Comparison of ENCODE assay signal across 8 cellular contexts in the genomic region with DNA sequence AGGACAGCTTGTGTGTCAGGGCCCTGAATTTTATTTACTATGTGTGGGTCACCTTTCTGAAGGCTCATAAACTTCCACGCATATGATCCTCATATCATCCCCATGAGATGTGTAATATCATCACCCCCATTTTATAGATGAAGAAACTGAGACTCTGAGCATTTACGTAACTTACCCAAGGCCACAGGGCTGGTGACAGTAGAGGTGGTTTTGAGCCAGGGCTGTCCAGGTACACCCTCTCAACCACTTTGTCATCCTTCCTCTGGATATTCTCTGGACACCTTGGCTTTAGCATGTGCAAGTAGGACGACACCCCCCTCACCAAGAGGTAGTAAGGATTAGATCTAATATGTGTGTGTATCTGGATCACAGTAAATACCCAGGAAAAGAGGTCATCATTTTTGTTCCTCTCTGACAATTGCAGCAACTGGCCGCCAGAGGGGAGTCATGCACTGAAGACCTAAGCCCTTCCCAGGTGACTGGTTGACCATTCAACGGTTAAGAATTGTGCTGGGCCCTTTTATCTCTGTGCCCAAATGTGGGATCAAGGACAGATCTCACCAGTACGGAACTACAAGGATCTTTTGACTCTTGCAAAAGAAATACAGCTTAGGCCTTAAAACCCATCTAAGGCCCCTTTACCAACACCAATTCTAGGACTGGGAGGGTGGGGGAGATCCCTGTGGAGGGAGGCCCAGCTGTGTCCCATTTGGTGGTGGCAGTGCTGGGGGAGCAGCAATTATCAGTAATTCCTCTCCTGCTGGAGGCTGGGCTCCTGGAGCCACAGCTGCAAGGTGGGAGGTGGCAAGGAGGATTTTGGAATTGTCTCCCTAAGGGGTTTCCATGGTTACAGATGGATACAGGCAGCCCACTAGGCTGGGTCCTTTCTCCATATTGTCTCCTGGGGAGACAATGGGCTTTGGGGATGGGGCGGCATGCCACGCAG. TPM values are rescaled to one million over a fixed set of nuclear protein-coding genes. Genes with fewer than 3 reads are reported as not detected.
DNase-seq lines count a peak whose midpoint lies in the region; ATAC-seq and TF ChIP-seq lines count a peak whose summit lies in the region.

No MANE protein-coding gene starts in this region.

- no peak overlapping the region for H4K5ac ChIP-seq in H9 (ENCODE audit: insufficient read length, low read depth, low read length)

- no peak overlapping the region for H2BK12ac ChIP-seq in H9 (ENCODE audit: insufficient read length, low read depth, low read length)

- no peaks in the 10 kb centered on the region for H3K79me1 ChIP-seq in H9 (ENCODE audit: insufficient read depth, low read depth, low read length, poor library complexity, severe bottlenecking)

- no peak overlapping the region for H2AFZ ChIP-seq in H9 (ENCODE audit: low read length)

- peak; percentile 81 to 84 for ATAC-seq in lower lobe of right lung
- no peak for ATAC-seq in GM18907 (IDR thresholded peaks at IDR 0.05; ENCODE audit: unreplicated experiment)

- H3T11ph ChIP-seq in H9 (ENCODE audit: low read length) = no peak overlapping the region

- H4K8ac ChIP-seq in H9 (replicated peaks; ENCODE audit: insufficient read length, low read depth, low read length) = no peak overlapping the region

- no CpG with 5 or more reads among the region's 8 CpGs for WGBS in H9 (ENCODE audit: extremely low coverage, insufficient read length, low lambda C conversion rate)

- H3K4me3 Mint-ChIP-seq in H9 = no peak overlapping the region

- peaks cover 13% of the 10 kb centered on the region in 2 experiments for H3K4me1 Mint-ChIP-seq in H9

- H2BK15ac ChIP-seq in H9 (ENCODE audit: low read depth, low read length) = no peak overlapping the region

- peak; percentile 62 to 64 for DNase-seq in AML-193 (lab: John Stamatoyannopoulos, UW)
- DNase-seq in H9 = peak; percentile 81
- DNase-seq in NCI-H510A treated with DMSO at 0.1 percent for 48 hours (lab: John Stamatoyannopoulos, UW) = peak; percentile 74
- peak; percentile 70 for DNase-seq in activated CD4-positive, alpha-beta T cell treated with anti-CD3 and anti-CD28 coated beads, Interleukin-2, amount 50 U/mL, for 1 hour
- DNase-seq in ecto neural progenitor cell (ENCODE audit: low spot score) = peak; percentile 82
- DNase-seq in lower lobe of right lung = peak; percentile 77
- peak; percentile 59 for DNase-seq in stimulated activated CD8-positive, alpha-beta memory T cell treated with anti-CD3 and anti-CD28 coated beads, Interleukin-4, amount 100 ng/mL, for 24 hours (ENCODE audit: low read depth)

- no peaks in the 10 kb centered on the region for H4K20me1 ChIP-seq in H9 (ENCODE audit: control insufficient read depth, insufficient read depth, insufficient read length)

- no peaks in the 10 kb centered on the region for H3K9me3 ChIP-seq in H9 (ENCODE audit: control insufficient read depth, low read depth, low read length)
- H3K9me3 ChIP-seq in lower lobe of right lung = no peaks in the 10 kb centered on the region

- H3K27ac ChIP-seq in H9 (ENCODE audit: insufficient read length, low read depth, low read length) = no peak overlapping the region
- no peak overlapping the region for H3K27ac ChIP-seq in lower lobe of right lung

- no peak overlapping the region for H3K14ac ChIP-seq in H9 (ENCODE audit: insufficient read depth, low read length)

- no peak overlapping the region for H3K9ac ChIP-seq in H9 (ENCODE audit: extremely low read depth, insufficient read length, low read length)

- H3K36me3 ChIP-seq in lower lobe of right lung = no peaks in the 10 kb centered on the region

- H3K4ac ChIP-seq in H9 (ENCODE audit: low read depth, low read length) = no peak overlapping the region

- no peak overlapping the region for H2BK120ac ChIP-seq in H9 (ENCODE audit: low read depth, low read length, poor library complexity, severe bottlenecking)

- H3K23me2 ChIP-seq in H9 (ENCODE audit: insufficient read length, low read depth, low read length, poor library complexity, severe bottlenecking) = no peaks in the 10 kb centered on the region

- H3K4me2 ChIP-seq in H9 (ENCODE audit: insufficient read depth, insufficient read length, low read length) = no peak overlapping the region

- no peak overlapping the region for H2BK5ac ChIP-seq in H9 (ENCODE audit: insufficient read length, low read length)

- TF ChIP-seq CTCF in H9 (conservative IDR thresholded peaks at IDR 0.05) (peak; percentile 96), lower lobe of right lung (IDR thresholded peaks at IDR 0.05) (peak; percentile 93)

- H3K27me3 Mint-ChIP-seq in H9 (ENCODE audit: low read depth) = peaks cover 7% of the 10 kb centered on the region

- H2AK5ac ChIP-seq in H9 (ENCODE audit: insufficient read length, low read length) = no peak overlapping the region

- no peak overlapping the region for H3K18ac ChIP-seq in H9 (ENCODE audit: insufficient read length, low read depth, low read length)

- H4K91ac ChIP-seq in H9 (ENCODE audit: insufficient read length, low read depth, low read length) = no peak overlapping the region

- H3K4me1 ChIP-seq in H9 (ENCODE audit: insufficient read depth, low read length) (no peaks in the 10 kb centered on the region), lower lobe of right lung (peaks cover 45% of the 10 kb centered on the region)

- no peaks in the 10 kb centered on the region for H3K36me3 Mint-ChIP-seq in H9 (ENCODE audit: insufficient read depth in 1 of 3, low read depth in 3 of 3)

- intact Hi-C loops in lower lobe of right lung (cut with DNase I) = loop anchor here (5.0 kb wide), 1 partner anchor 93 kb away; no protein-coding TSS in a partner anchor

- no peaks in the 10 kb centered on the region for H3K9me3 Mint-ChIP-seq in H9

- H2BK20ac ChIP-seq in H9 (ENCODE audit: low read depth, low read length, poor library complexity, severe bottlenecking) = no peak overlapping the region

- H3K23ac ChIP-seq in H9 (ENCODE audit: insufficient read length, low read depth, low read length) = no peak overlapping the region

- no peaks in the 10 kb centered on the region for H3K79me2 ChIP-seq in H9 (ENCODE audit: insufficient read depth, low read length)

- H3K4me3 ChIP-seq in lower lobe of right lung = no peak overlapping the region

- no peak overlapping the region for H3K56ac ChIP-seq in H9 (ENCODE audit: insufficient read length, low read depth, low read length)

- H3K27me3 ChIP-seq in H9 (ENCODE audit: insufficient read depth, low read length) = no peaks in the 10 kb centered on the region
- no peaks in the 10 kb centered on the region for H3K27me3 ChIP-seq in lower lobe of right lung (ENCODE audit: low read depth)

- H3K27ac Mint-ChIP-seq in H9 = no peak overlapping the region; a peak in 1 of 7 replicates

RNA-seq across cellular contexts. Expression of a gene that starts 13.7 kb away (rescaled TPM):
- total RNA-seq in H9 (2021) = 5.1 TPM in 2 replicates
- total RNA-seq in lower lobe of right lung = 1.1 TPM

RNA-seq across cellular contexts. Expression of a gene that starts 14.6 kb away (rescaled TPM):
- 113 and 119 TPM in 2 replicates for total RNA-seq in H9 (2021)
- 137 TPM for total RNA-seq in lower lobe of right lung
